Comparison of ENCODE assay signal across 1 cellular context in the genomic region with DNA sequence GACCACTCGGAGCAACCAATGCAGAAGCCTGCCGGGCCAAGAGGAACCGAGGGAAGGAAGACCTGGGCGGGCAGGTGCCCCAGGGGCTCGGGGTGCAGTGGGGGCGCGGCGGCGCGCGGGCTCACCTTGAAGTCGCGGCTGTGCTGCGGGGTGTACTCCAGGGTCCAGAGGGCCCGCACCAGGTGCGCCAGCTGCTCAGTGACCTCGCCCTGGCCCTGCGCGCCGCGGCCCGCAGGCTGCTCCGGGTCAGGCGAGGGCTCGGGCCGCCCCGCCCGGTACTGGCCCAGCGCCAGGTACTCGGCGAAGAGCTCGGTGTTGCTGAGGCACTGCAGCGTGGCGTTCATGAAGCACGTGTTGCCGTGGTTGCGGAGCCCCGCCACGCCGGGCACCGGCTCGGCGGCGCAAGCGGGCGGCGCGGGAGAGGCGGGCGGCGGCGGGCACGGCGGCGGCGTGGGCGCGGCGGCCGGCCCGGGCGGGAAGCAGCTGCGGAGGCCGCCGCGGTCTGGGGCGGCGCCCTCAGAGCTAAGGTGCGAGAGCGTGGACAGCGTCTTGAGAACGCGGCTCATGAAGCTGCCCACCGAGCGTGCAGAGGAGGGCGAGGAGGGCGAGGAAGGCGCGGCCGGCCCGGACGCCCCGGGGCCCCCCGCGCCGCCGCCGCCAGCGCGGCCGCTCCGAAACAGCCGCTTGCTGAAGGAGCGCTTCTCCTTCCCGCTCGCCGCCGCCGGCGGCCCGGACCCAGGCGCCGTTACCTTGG.
A peak's percentile ranks its signal among the peaks of the same experiment; 100 is the strongest.
TF ChIP-seq lines count a peak whose summit lies in the region.

No MANE protein-coding gene starts in this region.

TF ChIP-seq in HEK293, 187 proteins besides CTCF, POLR2A, EP300 and RAD21 (continued from another document):
- TF ChIP-seq, protein P1, sequence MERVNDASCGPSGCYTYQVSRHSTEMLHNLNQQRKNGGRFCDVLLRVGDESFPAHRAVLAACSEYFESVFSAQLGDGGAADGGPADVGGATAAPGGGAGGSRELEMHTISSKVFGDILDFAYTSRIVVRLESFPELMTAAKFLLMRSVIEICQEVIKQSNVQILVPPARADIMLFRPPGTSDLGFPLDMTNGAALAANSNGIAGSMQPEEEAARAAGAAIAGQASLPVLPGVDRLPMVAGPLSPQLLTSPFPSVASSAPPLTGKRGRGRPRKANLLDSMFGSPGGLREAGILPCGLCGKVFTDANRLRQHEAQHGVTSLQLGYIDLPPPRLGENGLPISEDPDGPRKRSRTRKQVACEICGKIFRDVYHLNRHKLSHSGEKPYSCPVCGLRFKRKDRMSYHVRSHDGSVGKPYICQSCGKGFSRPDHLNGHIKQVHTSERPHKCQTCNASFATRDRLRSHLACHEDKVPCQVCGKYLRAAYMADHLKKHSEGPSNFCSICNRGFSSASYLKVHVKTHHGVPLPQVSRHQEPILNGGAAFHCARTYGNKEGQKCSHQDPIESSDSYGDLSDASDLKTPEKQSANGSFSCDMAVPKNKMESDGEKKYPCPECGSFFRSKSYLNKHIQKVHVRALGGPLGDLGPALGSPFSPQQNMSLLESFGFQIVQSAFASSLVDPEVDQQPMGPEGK (tag by site-specific recombination; IDR thresholded peaks at IDR 0.05): peak; percentile 60
- TF ChIP-seq, protein P2, sequence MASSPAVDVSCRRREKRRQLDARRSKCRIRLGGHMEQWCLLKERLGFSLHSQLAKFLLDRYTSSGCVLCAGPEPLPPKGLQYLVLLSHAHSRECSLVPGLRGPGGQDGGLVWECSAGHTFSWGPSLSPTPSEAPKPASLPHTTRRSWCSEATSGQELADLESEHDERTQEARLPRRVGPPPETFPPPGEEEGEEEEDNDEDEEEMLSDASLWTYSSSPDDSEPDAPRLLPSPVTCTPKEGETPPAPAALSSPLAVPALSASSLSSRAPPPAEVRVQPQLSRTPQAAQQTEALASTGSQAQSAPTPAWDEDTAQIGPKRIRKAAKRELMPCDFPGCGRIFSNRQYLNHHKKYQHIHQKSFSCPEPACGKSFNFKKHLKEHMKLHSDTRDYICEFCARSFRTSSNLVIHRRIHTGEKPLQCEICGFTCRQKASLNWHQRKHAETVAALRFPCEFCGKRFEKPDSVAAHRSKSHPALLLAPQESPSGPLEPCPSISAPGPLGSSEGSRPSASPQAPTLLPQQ (tag by site-specific recombination; IDR thresholded peaks at IDR 0.05): peak; percentile 46; the same call in 1 of the 2 replicates
- TF ChIP-seq ZNF76 (tag by site-specific recombination; IDR thresholded peaks at IDR 0.05; ENCODE audit: borderline replicate concordance, low read depth) (peak; percentile 15; the same call in 1 of the 2 replicates), ZNF24 (tag by site-specific recombination; IDR thresholded peaks at IDR 0.05) (peak; percentile 7; the same call in 1 of the 2 replicates), ZNF561 (tag by site-specific recombination; IDR thresholded peaks at IDR 0.05; ENCODE audit: borderline replicate concordance) (peak; percentile 40; the same call in 1 of the 2 replicates), ZFP37 (tag by site-specific recombination; IDR thresholded peaks at IDR 0.05) (no peak), SCRT2 (tag by site-specific recombination; IDR thresholded peaks at IDR 0.05) (0 out of 2 replicates have a peak, but pooled peaks have one; percentile 18), ZNF549 (tag by site-specific recombination; IDR thresholded peaks at IDR 0.05) (no peak), ZBTB20 (tag by site-specific recombination; IDR thresholded peaks at IDR 0.05) (peak; percentile 67; the same call in 1 of the 2 replicates), ZBTB17 (tag by site-specific recombination; IDR thresholded peaks at IDR 0.05) (peak; percentile 16; the same call in 1 of the 2 replicates), ZBTB8A (tag by site-specific recombination; IDR thresholded peaks at IDR 0.05) (peak; percentile 83), ZNF660 (tag by site-specific recombination; IDR thresholded peaks at IDR 0.05) (peak; percentile 67; the same call in 1 of the 2 replicates), ZSCAN30 (tag by site-specific recombination; IDR thresholded peaks at IDR 0.05) (peak; percentile 32; the same call in 1 of the 2 replicates), KLF16 (tag by site-specific recombination; IDR thresholded peaks at IDR 0.05) (no peak), HOXD13 (CRISPR knock-in tag; IDR thresholded peaks at IDR 0.05; ENCODE audit: borderline replicate concordance) (no peak)
- TF ChIP-seq, protein P3, sequence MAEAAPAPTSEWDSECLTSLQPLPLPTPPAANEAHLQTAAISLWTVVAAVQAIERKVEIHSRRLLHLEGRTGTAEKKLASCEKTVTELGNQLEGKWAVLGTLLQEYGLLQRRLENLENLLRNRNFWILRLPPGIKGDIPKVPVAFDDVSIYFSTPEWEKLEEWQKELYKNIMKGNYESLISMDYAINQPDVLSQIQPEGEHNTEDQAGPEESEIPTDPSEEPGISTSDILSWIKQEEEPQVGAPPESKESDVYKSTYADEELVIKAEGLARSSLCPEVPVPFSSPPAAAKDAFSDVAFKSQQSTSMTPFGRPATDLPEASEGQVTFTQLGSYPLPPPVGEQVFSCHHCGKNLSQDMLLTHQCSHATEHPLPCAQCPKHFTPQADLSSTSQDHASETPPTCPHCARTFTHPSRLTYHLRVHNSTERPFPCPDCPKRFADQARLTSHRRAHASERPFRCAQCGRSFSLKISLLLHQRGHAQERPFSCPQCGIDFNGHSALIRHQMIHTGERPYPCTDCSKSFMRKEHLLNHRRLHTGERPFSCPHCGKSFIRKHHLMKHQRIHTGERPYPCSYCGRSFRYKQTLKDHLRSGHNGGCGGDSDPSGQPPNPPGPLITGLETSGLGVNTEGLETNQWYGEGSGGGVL (tag by site-specific recombination; IDR thresholded peaks at IDR 0.05): peak; percentile 36; the same call in 1 of the 2 replicates
- TF ChIP-seq, protein P4, sequence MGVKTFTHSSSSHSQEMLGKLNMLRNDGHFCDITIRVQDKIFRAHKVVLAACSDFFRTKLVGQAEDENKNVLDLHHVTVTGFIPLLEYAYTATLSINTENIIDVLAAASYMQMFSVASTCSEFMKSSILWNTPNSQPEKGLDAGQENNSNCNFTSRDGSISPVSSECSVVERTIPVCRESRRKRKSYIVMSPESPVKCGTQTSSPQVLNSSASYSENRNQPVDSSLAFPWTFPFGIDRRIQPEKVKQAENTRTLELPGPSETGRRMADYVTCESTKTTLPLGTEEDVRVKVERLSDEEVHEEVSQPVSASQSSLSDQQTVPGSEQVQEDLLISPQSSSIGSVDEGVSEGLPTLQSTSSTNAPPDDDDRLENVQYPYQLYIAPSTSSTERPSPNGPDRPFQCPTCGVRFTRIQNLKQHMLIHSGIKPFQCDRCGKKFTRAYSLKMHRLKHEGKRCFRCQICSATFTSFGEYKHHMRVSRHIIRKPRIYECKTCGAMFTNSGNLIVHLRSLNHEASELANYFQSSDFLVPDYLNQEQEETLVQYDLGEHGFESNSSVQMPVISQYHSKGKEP (tag by site-specific recombination; IDR thresholded peaks at IDR 0.05): peak; percentile 19; the same call in 1 of the 2 replicates
- TF ChIP-seq, protein P5, sequence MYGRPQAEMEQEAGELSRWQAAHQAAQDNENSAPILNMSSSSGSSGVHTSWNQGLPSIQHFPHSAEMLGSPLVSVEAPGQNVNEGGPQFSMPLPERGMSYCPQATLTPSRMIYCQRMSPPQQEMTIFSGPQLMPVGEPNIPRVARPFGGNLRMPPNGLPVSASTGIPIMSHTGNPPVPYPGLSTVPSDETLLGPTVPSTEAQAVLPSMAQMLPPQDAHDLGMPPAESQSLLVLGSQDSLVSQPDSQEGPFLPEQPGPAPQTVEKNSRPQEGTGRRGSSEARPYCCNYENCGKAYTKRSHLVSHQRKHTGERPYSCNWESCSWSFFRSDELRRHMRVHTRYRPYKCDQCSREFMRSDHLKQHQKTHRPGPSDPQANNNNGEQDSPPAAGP (tag by site-specific recombination; IDR thresholded peaks at IDR 0.05): peak; percentile 47; the same call in 1 of the 2 replicates
- TF ChIP-seq, protein P6, sequence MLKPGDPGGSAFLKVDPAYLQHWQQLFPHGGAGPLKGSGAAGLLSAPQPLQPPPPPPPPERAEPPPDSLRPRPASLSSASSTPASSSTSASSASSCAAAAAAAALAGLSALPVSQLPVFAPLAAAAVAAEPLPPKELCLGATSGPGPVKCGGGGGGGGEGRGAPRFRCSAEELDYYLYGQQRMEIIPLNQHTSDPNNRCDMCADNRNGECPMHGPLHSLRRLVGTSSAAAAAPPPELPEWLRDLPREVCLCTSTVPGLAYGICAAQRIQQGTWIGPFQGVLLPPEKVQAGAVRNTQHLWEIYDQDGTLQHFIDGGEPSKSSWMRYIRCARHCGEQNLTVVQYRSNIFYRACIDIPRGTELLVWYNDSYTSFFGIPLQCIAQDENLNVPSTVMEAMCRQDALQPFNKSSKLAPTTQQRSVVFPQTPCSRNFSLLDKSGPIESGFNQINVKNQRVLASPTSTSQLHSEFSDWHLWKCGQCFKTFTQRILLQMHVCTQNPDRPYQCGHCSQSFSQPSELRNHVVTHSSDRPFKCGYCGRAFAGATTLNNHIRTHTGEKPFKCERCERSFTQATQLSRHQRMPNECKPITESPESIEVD (tag by site-specific recombination; IDR thresholded peaks at IDR 0.05): no peak
